ENCODE assay signal across 1 cellular context in the genomic region with DNA sequence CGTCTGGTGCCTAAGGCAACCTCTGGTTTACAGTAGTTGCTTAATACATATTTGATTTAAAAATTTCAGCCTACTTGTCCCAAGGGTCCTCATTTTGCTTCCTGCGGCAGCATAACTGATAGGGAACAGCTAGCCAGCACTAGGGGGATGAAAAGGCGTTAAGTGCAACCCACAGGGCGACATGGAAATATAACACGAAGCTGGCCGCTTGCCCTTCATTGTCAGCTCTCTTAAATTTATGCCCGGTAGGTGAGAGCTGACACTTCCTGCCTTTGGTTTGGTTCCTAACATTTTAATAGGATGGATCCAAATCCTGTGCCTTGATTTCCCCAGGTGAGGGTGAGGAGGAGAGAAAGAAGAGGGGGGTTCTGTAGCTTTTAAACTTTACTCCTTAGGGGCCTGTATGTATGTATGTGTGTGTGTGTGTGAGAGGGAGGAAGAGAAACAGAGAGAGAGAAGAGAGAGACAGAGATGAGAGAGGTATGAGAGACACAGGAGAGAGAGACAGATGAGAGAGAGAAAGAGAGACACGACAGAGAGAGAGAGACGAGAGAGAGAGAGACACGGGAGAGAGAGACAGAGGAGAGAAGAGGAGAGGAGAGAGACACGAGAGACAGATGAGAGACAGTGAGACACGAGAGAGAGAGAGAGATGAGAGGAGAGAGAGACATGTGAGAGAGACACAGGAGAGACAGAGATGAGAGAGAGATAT.
TF ChIP-seq lines count a peak whose summit lies in the region.

No MANE protein-coding gene starts in this region.

TF ChIP-seq in endothelial cell of umbilical vein, 7 proteins besides CTCF, POLR2A, EP300 and RAD21 (continued from another document):
- TF ChIP-seq EZH2 (IDR thresholded peaks at IDR 0.05; ENCODE audit: borderline replicate concordance, low read depth, low read length, severe bottlenecking): no peak
